8 cellular contexts compared by ENCODE assay signal in the genomic region with DNA sequence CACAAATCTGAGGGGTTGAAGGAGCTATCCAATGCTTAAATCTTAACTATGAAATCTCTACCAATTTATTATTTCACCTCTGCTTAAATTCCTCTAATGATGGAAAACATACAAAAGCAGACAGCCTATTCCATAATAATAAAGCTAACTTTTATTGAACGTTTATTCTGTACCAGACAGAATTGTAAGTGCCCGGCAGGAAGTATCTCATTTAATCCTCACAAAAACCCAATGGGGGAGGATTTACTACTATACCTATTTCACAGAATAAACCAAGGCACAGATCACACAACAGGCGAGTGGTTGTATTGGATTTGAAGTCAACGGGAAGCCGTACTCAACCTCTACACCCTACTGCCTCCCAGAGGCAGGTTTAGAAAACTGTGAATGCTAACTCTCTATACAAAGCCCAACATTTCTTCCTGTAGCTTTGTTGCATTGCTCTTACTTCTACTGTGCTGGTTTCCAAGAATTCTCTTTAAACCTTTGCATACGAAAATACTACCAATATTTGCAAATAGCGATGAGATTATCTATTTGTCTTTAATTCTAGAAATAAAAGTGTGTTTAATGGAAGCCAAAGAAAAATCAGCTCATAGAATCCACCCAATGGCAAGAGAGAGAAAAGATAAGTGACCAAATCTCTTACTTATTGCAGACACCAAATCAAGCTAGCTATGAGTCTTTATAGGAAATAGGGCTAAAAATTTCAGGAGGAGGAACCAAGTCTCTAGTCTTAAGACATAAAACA. TPM values are rescaled to one million over a fixed set of nuclear protein-coding genes. Genes with fewer than 3 reads are reported as not detected.
A peak's percentile ranks its signal among the peaks of the same experiment; 100 is the strongest.
DNase-seq lines count a peak whose midpoint lies in the region; ATAC-seq and TF ChIP-seq lines count a peak whose summit lies in the region.

No MANE protein-coding gene starts in this region.

- no peaks in the 10 kb centered on the region for H3K27me3 ChIP-seq in BE2C

- peaks cover 4% of the 10 kb centered on the region for H3K27me3 Mint-ChIP-seq in osteocyte (ENCODE audit: unreplicated experiment)

- H3K9me3 ChIP-seq in BE2C, result no peaks in the 10 kb centered on the region

- no peaks in the 10 kb centered on the region for H3K36me3 Mint-ChIP-seq in osteocyte (ENCODE audit: unreplicated experiment)

- no peak overlapping the region for H3K4me3 ChIP-seq in BE2C (ENCODE audit: low read depth, low read length)
- H3K4me3 ChIP-seq in fibroblast of the aortic adventitia (ENCODE audit: low read depth, low read length), result no peak overlapping the region

- H3K27ac Mint-ChIP-seq in osteocyte (ENCODE audit: unreplicated experiment), result no peak overlapping the region

- no peaks in the 10 kb centered on the region for H3K9me3 Mint-ChIP-seq in osteocyte (ENCODE audit: unreplicated experiment)

- no peaks in the 10 kb centered on the region for H3K36me3 ChIP-seq in BE2C

- H3K4me1 ChIP-seq in BE2C, result no peaks in the 10 kb centered on the region

- ATAC-seq in GM18498 (IDR thresholded peaks at IDR 0.05; ENCODE audit: unreplicated experiment), result peak; percentile 94
- peak; percentile 73 for ATAC-seq in HG02970 (IDR thresholded peaks at IDR 0.05; ENCODE audit: low FRiP score, unreplicated experiment)
- no peak for ATAC-seq in GM21528 (IDR thresholded peaks at IDR 0.05; ENCODE audit: low FRiP score, unreplicated experiment)

- no peaks in the 10 kb centered on the region for H3K4me1 Mint-ChIP-seq in osteocyte (ENCODE audit: unreplicated experiment)

- TF ChIP-seq CTCF in BE2C (IDR thresholded peaks at IDR 0.05; ENCODE audit: low read depth, low read length), result peak; percentile 79
- TF ChIP-seq CTCF in fibroblast of the aortic adventitia (IDR thresholded peaks at IDR 0.05; ENCODE audit: insufficient read depth, low read length), result peak; percentile 71
- peak; percentile 77 for TF ChIP-seq CTCF in osteocyte (IDR thresholded peaks at IDR 0.05)

- no peak overlapping the region for H3K4me3 Mint-ChIP-seq in osteocyte (ENCODE audit: unreplicated experiment)

- DNase-seq in BE2C, result peak; percentile 41
- DNase-seq in NCI-H2227 treated with DMSO at 0.1 percent for 48 hours (lab: John Stamatoyannopoulos, UW), result peak; percentile 61
- peak; percentile 14 to 26 for DNase-seq in activated CD4-positive, alpha-beta T cell treated with anti-CD3 and anti-CD28 coated beads, Interleukin-2, amount 50 U/mL, for 4 hours
- DNase-seq in fibroblast of the aortic adventitia (ENCODE audit: low read depth), result peak; percentile 76
- no peak for DNase-seq in osteocyte (ENCODE audit: extremely low spot score, unreplicated experiment)

RNA-seq across cellular contexts. Expression of a gene that starts 33.5 kb away (rescaled TPM):
- 5.1 TPM for polyA plus RNA-seq in BE2C (2012; ENCODE audit: insufficient read depth, insufficient read length, low read depth)
- total RNA-seq in fibroblast of the aortic adventitia (ENCODE audit: low replicate concordance), result 0.98 and 4.5 TPM in 2 replicates
- total RNA-seq in osteocyte, result 2.1 and 2.6 TPM in 2 replicates

RNA-seq across cellular contexts. Expression of a gene that starts 48.2 kb away (rescaled TPM):
- polyA plus RNA-seq in BE2C (2012; ENCODE audit: insufficient read depth, insufficient read length, low read depth), result 2.6 TPM
- total RNA-seq in fibroblast of the aortic adventitia (ENCODE audit: low replicate concordance) (0.08 TPM in 1 of 2 replicates, not detected in the other), osteocyte (not detected in 2 replicates)
